Comparison of ENCODE assay signal across 9 cellular contexts in genomic region chr1:172658871-172659453, GRCh38. TPM values are rescaled to one million over a fixed set of nuclear protein-coding genes. Genes with fewer than 3 reads are reported as not detected.
DNase-seq lines count a peak whose midpoint lies in the region; ATAC-seq and TF ChIP-seq lines count a peak whose summit lies in the region.
"Had no signal": no experiment of that assay in that cellular context is flagged by ENCODE, and none has a peak within 500 bp of the region (broad histone marks: within the 10 kb centered on the region; RNA-seq: fewer than 3 reads in every experiment).

Gene FASLG (plus strand): TSS chr1:172659103. CDS start chr1:172659202, 99 bp downstream.

- no peaks in the 10 kb centered on the region for H3K36me3 Mint-ChIP-seq in CD4-positive, alpha-beta T cell (ENCODE audit: low read depth)
- H3K36me3 Mint-ChIP-seq in activated naive CD8-positive, alpha-beta T cell treated with anti-CD3 and anti-CD28 coated beads, Interleukin-2, amount 10 ng/mL, durations not matched to agents 7 days and 5 days, result peaks cover 12% of the 10 kb centered on the region
- no peaks in the 10 kb centered on the region for H3K36me3 Mint-ChIP-seq in endodermal cell (ENCODE audit: low read depth)

- no peaks in the 10 kb centered on the region for H3K4me1 ChIP-seq in endodermal cell (ENCODE audit: control insufficient read depth, insufficient read depth, low read length)

- ATAC-seq in CD4-positive, alpha-beta T cell (ENCODE audit: poor library complexity), result peak; percentile 10
- ATAC-seq in activated naive CD8-positive, alpha-beta T cell treated with anti-CD3 and anti-CD28 coated beads, Interleukin-2, amount 10 ng/mL, durations not matched to agents 7 days and 5 days (ENCODE audit: low read depth), result peak; percentile 53

- WGBS in endodermal cell (ENCODE audit: insufficient coverage in 1 of 2, insufficient read length in 1 of 2), 2 experiments, result 90 to 94% methylated on average over 2 to 11 of the region's 11 CpGs

- CTCF ChIA-PET in CD4-positive, alpha-beta T cell (lab: Charles Lee), result interaction anchor here (0.9 to 1.3 kb wide), 3 partner anchors 22 to 61 kb away, joined by 3 read pairs; no protein-coding TSS in a partner anchor

- peak within 1 kb of the TSS; percentile 77 for H3K4me3 Mint-ChIP-seq in CD4-positive, alpha-beta T cell
- peak within 1 kb of the TSS; percentile 81 for H3K4me3 Mint-ChIP-seq in activated naive CD8-positive, alpha-beta T cell treated with anti-CD3 and anti-CD28 coated beads, Interleukin-2, amount 10 ng/mL, durations not matched to agents 7 days and 5 days
- H3K4me3 Mint-ChIP-seq in endodermal cell, result no peak within 1 kb of the TSS
- H3K4me3 Mint-ChIP-seq: neural crest cell had no signal

- H3K9me3 Mint-ChIP-seq in CD4-positive, alpha-beta T cell, result no peaks in the 10 kb centered on the region
- peaks cover 2% of the 10 kb centered on the region for H3K9me3 Mint-ChIP-seq in activated naive CD8-positive, alpha-beta T cell treated with anti-CD3 and anti-CD28 coated beads, Interleukin-2, amount 10 ng/mL, durations not matched to agents 7 days and 5 days
- H3K9me3 Mint-ChIP-seq in endodermal cell, result no peaks in the 10 kb centered on the region
- H3K9me3 Mint-ChIP-seq: neural crest cell had no signal

- POLR2A ChIA-PET in CD4-positive, alpha-beta T cell (lab: Charles Lee), result interaction anchor here (0.8 to 1.9 kb wide), 10 partner anchors 12 to 61 kb away, joined by 3 to 7 read pairs (median 4); no protein-coding TSS in a partner anchor
- POLR2A ChIA-PET in activated naive CD8-positive, alpha-beta T cell treated with anti-CD3 and anti-CD28 coated beads, Interleukin-2, amount 10 ng/mL, durations not matched to agents 7 days and 5 days (lab: Charles Lee), result interaction anchor here (0.7 to 1.8 kb wide), 9 partner anchors 11 to 126 kb away, joined by 3 to 12 read pairs (median 5); partner anchors contain the start of gene SUCO

- peak in 2 of 10 experiments; percentile 24 to 27 for DNase-seq in CD4-positive, alpha-beta T cell
- DNase-seq in activated CD4-positive, alpha-beta T cell treated with anti-CD3 and anti-CD28 coated beads, Interleukin-2, amount 50 U/mL, for 1 hour, result peak; percentile 32
- peak; percentile 45 for DNase-seq in activated naive CD8-positive, alpha-beta T cell treated with anti-CD3 and anti-CD28 coated beads, Interleukin-2, amount 10 ng/mL, durations not matched to agents 7 days and 5 days
- DNase-seq in stimulated activated CD4-positive, alpha-beta T cell treated with anti-CD3 and anti-CD28 coated beads, Interleukin-2, amount 100 ng/mL, for 24 hours, result peak; percentile 66 to 67
- DNase-seq in endodermal cell (no peak), HuH-7.5 (ENCODE audit: low spot score) (no peak), HT-29 (ENCODE audit: low spot score) (no peak), cerebellum (ENCODE audit: low spot score) (no peak)

- no peak within 1 kb of the TSS for H3K27ac ChIP-seq in CD4-positive, alpha-beta T cell (ENCODE audit: low read depth, low read length)
- H3K27ac ChIP-seq in endodermal cell (ENCODE audit: low read depth, low read length), result no peak within 1 kb of the TSS

- no peak within 1 kb of the TSS for H3K4me3 ChIP-seq in endodermal cell (ENCODE audit: low read length)

- H3K27me3 ChIP-seq in CD4-positive, alpha-beta T cell (ENCODE audit: control insufficient read depth, insufficient read depth, low read length), result no peaks in the 10 kb centered on the region
- no peaks in the 10 kb centered on the region for H3K27me3 ChIP-seq in endodermal cell (ENCODE audit: control insufficient read depth, insufficient read depth, low read length, poor library complexity, severe bottlenecking)

- no peak within 1 kb of the TSS for H3K9ac ChIP-seq in endodermal cell (ENCODE audit: extremely low read depth, low read length, poor library complexity, severe bottlenecking)

- TF ChIP-seq CTCF in CD4-positive, alpha-beta T cell (IDR thresholded peaks at IDR 0.05), result no peak
- TF ChIP-seq CTCF in endodermal cell (conservative IDR thresholded peaks at IDR 0.05), result no peak

- no peaks in the 10 kb centered on the region for H3K27me3 Mint-ChIP-seq in CD4-positive, alpha-beta T cell
- peaks cover 5% of the 10 kb centered on the region for H3K27me3 Mint-ChIP-seq in activated naive CD8-positive, alpha-beta T cell treated with anti-CD3 and anti-CD28 coated beads, Interleukin-2, amount 10 ng/mL, durations not matched to agents 7 days and 5 days
- peaks cover 25% of the 10 kb centered on the region for H3K27me3 Mint-ChIP-seq in endodermal cell (ENCODE audit: insufficient read depth)

- no peaks in the 10 kb centered on the region for H3K36me3 ChIP-seq in endodermal cell (ENCODE audit: control insufficient read depth, insufficient read depth, low read length)

- peaks cover 62% of the 10 kb centered on the region for H3K4me1 Mint-ChIP-seq in CD4-positive, alpha-beta T cell (ENCODE audit: low read depth)
- H3K4me1 Mint-ChIP-seq in activated naive CD8-positive, alpha-beta T cell treated with anti-CD3 and anti-CD28 coated beads, Interleukin-2, amount 10 ng/mL, durations not matched to agents 7 days and 5 days, result peaks cover 58% of the 10 kb centered on the region
- peaks cover 9% of the 10 kb centered on the region for H3K4me1 Mint-ChIP-seq in endodermal cell
- H3K4me1 Mint-ChIP-seq: neural crest cell had no signal

- H3K27ac Mint-ChIP-seq in CD4-positive, alpha-beta T cell, result peak within 1 kb of the TSS; percentile 62
- peak within 1 kb of the TSS; percentile 86 for H3K27ac Mint-ChIP-seq in activated naive CD8-positive, alpha-beta T cell treated with anti-CD3 and anti-CD28 coated beads, Interleukin-2, amount 10 ng/mL, durations not matched to agents 7 days and 5 days
- H3K27ac Mint-ChIP-seq in endodermal cell, result no peak within 1 kb of the TSS

- intact Hi-C loops in CD4-positive, alpha-beta T cell (cut with DNase I, micrococcal nuclease), result no loop called here

- H3K9me3 ChIP-seq in CD4-positive, alpha-beta T cell (ENCODE audit: control insufficient read depth, low read length), result no peaks in the 10 kb centered on the region
- H3K9me3 ChIP-seq in endodermal cell (ENCODE audit: control insufficient read depth, low read length), result no peaks in the 10 kb centered on the region

RNA-seq across cellular contexts. Expression of gene FASLG, which starts in this region (rescaled TPM):
- under 1 TPM; 0.11 to 0.80 TPM for total RNA-seq in CD4-positive, alpha-beta T cell
- total RNA-seq in activated naive CD8-positive, alpha-beta T cell treated with anti-CD3 and anti-CD28 coated beads, Interleukin-2, amount 10 ng/mL, durations not matched to agents 7 days and 5 days, result 1 to 10 TPM; 4.5 to 4.6 TPM
- total RNA-seq in endodermal cell, result not detected
- not detected for polyA plus RNA-seq in endodermal cell (2013, experiment 1 of 2)
- not detected for polyA plus RNA-seq in endodermal cell (2013, experiment 2 of 2)
- 0.31 TPM in 1 of 2 replicates, not detected in the other for total RNA-seq in HT-29 (2014; rRNA removed; shearing (Covaris generic))
- not detected for total RNA-seq in cerebellum
- total RNA-seq: neural crest cell had no signal

Comparison
In these comparisons a context has a peak if more than half of its experiments do, and no peak if none do; other contexts are left out.
1. Peak in ATAC-seq in CD4-positive, alpha-beta T cell; RNA of the gene not detected or under 1 TPM.
2. DNase-seq: peak in activated CD4-positive, alpha-beta T cell treated with anti-CD3 and anti-CD28 coated beads, Interleukin-2, amount 50 U/mL, for 1 hour (single experiment), activated naive CD8-positive, alpha-beta T cell treated with anti-CD3 and anti-CD28 coated beads, Interleukin-2, amount 10 ng/mL, durations not matched to agents 7 days and 5 days (single experiment) and stimulated activated CD4-positive, alpha-beta T cell treated with anti-CD3 and anti-CD28 coated beads, Interleukin-2, amount 100 ng/mL, for 24 hours (2 of 2); none in endodermal cell (single experiment), HuH-7.5 (single experiment), HT-29 (single experiment) and cerebellum (single experiment).